In genomic region chr2:38505779-38506178, GRCh38 we compare ENCODE assay signal across 1 cellular context.
TF ChIP-seq lines count a peak whose summit lies in the region.

No MANE protein-coding gene starts in this region.

TF ChIP-seq in GM23338, 12 proteins besides CTCF, POLR2A, EP300 and RAD21 (continued from another document):
- TF ChIP-seq, protein P1, sequence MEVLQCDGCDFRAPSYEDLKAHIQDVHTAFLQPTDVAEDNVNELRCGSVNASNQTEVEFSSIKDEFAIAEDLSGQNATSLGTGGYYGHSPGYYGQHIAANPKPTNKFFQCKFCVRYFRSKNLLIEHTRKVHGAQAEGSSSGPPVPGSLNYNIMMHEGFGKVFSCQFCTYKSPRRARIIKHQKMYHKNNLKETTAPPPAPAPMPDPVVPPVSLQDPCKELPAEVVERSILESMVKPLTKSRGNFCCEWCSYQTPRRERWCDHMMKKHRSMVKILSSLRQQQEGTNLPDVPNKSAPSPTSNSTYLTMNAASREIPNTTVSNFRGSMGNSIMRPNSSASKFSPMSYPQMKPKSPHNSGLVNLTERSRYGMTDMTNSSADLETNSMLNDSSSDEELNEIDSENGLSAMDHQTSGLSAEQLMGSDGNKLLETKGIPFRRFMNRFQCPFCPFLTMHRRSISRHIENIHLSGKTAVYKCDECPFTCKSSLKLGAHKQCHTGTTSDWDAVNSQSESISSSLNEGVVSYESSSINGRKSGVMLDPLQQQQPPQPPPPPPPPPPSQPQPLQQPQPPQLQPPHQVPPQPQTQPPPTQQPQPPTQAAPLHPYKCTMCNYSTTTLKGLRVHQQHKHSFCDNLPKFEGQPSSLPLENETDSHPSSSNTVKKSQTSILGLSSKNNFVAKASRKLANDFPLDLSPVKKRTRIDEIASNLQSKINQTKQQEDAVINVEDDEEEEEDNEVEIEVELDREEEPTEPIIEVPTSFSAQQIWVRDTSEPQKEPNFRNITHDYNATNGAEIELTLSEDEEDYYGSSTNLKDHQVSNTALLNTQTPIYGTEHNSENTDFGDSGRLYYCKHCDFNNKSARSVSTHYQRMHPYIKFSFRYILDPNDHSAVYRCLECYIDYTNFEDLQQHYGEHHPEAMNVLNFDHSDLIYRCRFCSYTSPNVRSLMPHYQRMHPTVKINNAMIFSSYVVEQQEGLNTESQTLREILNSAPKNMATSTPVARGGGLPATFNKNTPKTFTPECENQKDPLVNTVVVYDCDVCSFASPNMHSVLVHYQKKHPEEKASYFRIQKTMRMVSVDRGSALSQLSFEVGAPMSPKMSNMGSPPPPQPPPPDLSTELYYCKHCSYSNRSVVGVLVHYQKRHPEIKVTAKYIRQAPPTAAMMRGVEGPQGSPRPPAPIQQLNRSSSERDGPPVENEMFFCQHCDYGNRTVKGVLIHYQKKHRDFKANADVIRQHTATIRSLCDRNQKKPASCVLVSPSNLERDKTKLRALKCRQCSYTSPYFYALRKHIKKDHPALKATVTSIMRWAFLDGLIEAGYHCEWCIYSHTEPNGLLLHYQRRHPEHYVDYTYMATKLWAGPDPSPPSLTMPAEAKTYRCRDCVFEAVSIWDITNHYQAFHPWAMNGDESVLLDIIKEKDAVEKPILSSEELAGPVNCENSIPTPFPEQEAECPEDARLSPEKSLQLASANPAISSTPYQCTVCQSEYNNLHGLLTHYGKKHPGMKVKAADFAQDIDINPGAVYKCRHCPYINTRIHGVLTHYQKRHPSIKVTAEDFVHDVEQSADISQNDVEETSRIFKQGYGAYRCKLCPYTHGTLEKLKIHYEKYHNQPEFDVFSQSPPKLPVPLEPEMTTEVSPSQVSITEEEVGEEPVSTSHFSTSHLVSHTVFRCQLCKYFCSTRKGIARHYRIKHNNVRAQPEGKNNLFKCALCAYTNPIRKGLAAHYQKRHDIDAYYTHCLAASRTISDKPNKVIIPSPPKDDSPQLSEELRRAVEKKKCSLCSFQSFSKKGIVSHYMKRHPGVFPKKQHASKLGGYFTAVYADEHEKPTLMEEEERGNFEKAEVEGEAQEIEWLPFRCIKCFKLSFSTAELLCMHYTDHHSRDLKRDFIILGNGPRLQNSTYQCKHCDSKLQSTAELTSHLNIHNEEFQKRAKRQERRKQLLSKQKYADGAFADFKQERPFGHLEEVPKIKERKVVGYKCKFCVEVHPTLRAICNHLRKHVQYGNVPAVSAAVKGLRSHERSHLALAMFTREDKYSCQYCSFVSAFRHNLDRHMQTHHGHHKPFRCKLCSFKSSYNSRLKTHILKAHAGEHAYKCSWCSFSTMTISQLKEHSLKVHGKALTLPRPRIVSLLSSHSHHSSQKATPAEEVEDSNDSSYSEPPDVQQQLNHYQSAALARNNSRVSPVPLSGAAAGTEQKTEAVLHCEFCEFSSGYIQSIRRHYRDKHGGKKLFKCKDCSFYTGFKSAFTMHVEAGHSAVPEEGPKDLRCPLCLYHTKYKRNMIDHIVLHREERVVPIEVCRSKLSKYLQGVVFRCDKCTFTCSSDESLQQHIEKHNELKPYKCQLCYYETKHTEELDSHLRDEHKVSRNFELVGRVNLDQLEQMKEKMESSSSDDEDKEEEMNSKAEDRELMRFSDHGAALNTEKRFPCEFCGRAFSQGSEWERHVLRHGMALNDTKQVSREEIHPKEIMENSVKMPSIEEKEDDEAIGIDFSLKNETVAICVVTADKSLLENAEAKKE (CRISPR knock-in tag; IDR thresholded peaks at IDR 0.05) = no peak
- TF ChIP-seq NANOG (IDR thresholded peaks at IDR 0.05; ENCODE audit: borderline replicate concordance) (no peak), JUNB (IDR thresholded peaks at IDR 0.05; ENCODE audit: unreplicated experiment) (no peak), ZNF114 (CRISPR knock-in tag; IDR thresholded peaks at IDR 0.05) (no peak)
